22 cellular contexts compared by ENCODE assay signal in genomic region chr4:1583859-1584258, GRCh38.
"Had no signal": no experiment of that assay in that cellular context is flagged by ENCODE, and none has a peak within 500 bp of the region (broad histone marks: within the 10 kb centered on the region; RNA-seq: fewer than 3 reads in every experiment).

No MANE protein-coding gene starts in this region.

- DNase-seq: IMR-90, KBM-7, MV-4-11, NCI-H1048, NCI-H1105 treated with DMSO at 0.1 percent for 48 hours, NCI-H1417 treated with DMSO at 0.1 percent for 48 hours, NCI-H146, NCI-H1694 treated with DMSO at 0.1 percent for 48 hours, NCI-H1930, NCI-H2081, NCI-H2107, NCI-H2171, NCI-H226, NCI-H446, NCI-H510A, NCI-H524 treated with DMSO at 0.1 percent for 48 hours, NCI-H69, NCI-H774, RPMI8226, SK-N-SH had no signal

- FAIRE-seq: HepG2, RCC 7860 had no signal

- H3K9ac ChIP-seq: SK-N-SH had no signal

- ATAC-seq: HepG2 had no signal

- H3K4me2 ChIP-seq: SK-N-SH had no signal
